18 cellular contexts compared by ENCODE assay signal in the genomic region with DNA sequence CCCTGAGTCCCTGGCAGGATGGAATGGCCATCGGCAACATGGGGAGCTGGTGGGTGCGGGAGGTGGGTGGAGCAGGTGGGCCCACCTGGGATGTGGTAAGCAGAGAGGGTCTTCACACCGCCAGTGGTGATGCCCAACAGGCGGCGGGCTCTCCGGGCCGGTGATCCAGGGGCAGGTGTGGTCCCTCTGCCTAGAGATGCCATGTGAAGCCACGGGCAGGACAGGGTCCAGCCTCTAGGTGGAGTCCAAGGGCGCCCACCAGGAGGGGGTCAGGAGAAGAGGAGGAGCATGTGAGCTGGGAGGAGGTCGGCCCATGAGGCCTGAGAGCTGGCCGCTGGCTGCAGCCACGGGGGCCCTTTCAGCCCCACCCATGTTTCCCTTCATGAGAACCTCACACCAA.
DNase-seq lines count a peak whose midpoint lies in the region; ATAC-seq, FAIRE-seq and TF ChIP-seq lines count a peak whose summit lies in the region.
"Had no signal": no experiment of that assay in that cellular context is flagged by ENCODE, and none has a peak within 500 bp of the region (broad histone marks: within the 10 kb centered on the region; RNA-seq: fewer than 3 reads in every experiment).

No MANE protein-coding gene starts in this region.

- no peak overlapping the region for H3K4me3 Mint-ChIP-seq in H9
- H3K4me3 Mint-ChIP-seq in activated CD4-positive, alpha-beta memory T cell treated with anti-CD3 and anti-CD28 coated beads for 36 hours = no peak overlapping the region
- H3K4me3 Mint-ChIP-seq: activated naive CD4-positive, alpha-beta T cell treated with anti-CD3 and anti-CD28 coated beads, Interleukin-2, amount 10 ng/mL, durations not matched to agents 7 days and 5 days; CD4-positive, CD25-positive, alpha-beta regulatory T cell; immature natural killer cell; mesothelial cell of epicardium had no signal

- H3K79me1 ChIP-seq in H9 (ENCODE audit: insufficient read depth, low read depth, low read length, poor library complexity, severe bottlenecking) = no peaks in the 10 kb centered on the region

- TF ChIP-seq POLR2A in HepG2 (IDR thresholded peaks at IDR 0.05; ENCODE audit: insufficient read depth in 1 of 2, low read depth in 2 of 2, low read length in 2 of 2) = no peak
- TF ChIP-seq POLR2A in thyroid gland (IDR thresholded peaks at IDR 0.05) = no peak

- no peak for FAIRE-seq in HepG2 (lab: Jason Lieb, UNC)
- FAIRE-seq: RCC 7860 had no signal

- H3K9ac ChIP-seq in H9 (ENCODE audit: extremely low read depth, insufficient read length, low read length) (no peak overlapping the region), HepG2 (ENCODE audit: insufficient read depth, low read depth, low read length) (no peak overlapping the region)

- BruUV-seq in HepG2 (replicated peaks; lab: Mats Ljungman, UMichigan) = no TSS peak

- no peak overlapping the region for H2BK20ac ChIP-seq in H9 (ENCODE audit: low read depth, low read length, poor library complexity, severe bottlenecking)

- peak; percentile 45 for ATAC-seq in HepG2

- no peak overlapping the region for H2AFZ ChIP-seq in H9 (ENCODE audit: low read length)
- H2AFZ ChIP-seq in HepG2 (ENCODE audit: low read length) = no peak overlapping the region

- H3K27me3 ChIP-seq in H9 (ENCODE audit: insufficient read depth, low read length) = no peaks in the 10 kb centered on the region
- no peaks in the 10 kb centered on the region for H3K27me3 ChIP-seq in HepG2 (ENCODE audit: control insufficient read depth in 1 of 2, insufficient read depth in 2 of 2, low read length in 2 of 2)
- no peaks in the 10 kb centered on the region for H3K27me3 ChIP-seq in thyroid gland
- H3K27me3 ChIP-seq: breast epithelium had no signal

- TF ChIP-seq EP300 in HepG2 (IDR thresholded peaks at IDR 0.05; ENCODE audit: low read depth in 2 of 2, low read length in 2 of 2) (no peak), HepG2 (CRISPR knock-in tag; IDR thresholded peaks at IDR 0.05; ENCODE audit: borderline replicate concordance) (no peak)

- H3T11ph ChIP-seq in H9 (ENCODE audit: low read length) = no peak overlapping the region

- POLR2A ChIA-PET in HepG2 (lab: Yijun Ruan, JAX) = no interaction called here
- POLR2A ChIA-PET in activated CD4-positive, alpha-beta memory T cell treated with anti-CD3 and anti-CD28 coated beads for 36 hours (lab: Charles Lee) = no interaction called here

- H3K4me1 ChIP-seq in H9 (ENCODE audit: insufficient read depth, low read length) (no peaks in the 10 kb centered on the region; the same call in 1 of the 2 replicates), HepG2 (ENCODE audit: insufficient read depth, low read length) (peaks cover 6% of the 10 kb centered on the region), thyroid gland (peaks cover 47 to 63% of the 10 kb centered on the region in 2 donors)

- no peak overlapping the region for H3K14ac ChIP-seq in H9 (ENCODE audit: insufficient read depth, low read length)

- H4K20me1 ChIP-seq in H9 (ENCODE audit: control insufficient read depth, insufficient read depth, insufficient read length) = no peaks in the 10 kb centered on the region
- H4K20me1 ChIP-seq in HepG2 (ENCODE audit: insufficient read depth, low read length) = 0 out of 2 replicates have a peak, but pooled peaks cover 3% of the 10 kb centered on the region

- H2BK15ac ChIP-seq in H9 (ENCODE audit: low read depth, low read length) = no peak overlapping the region

- in situ Hi-C loops in astrocyte of the spinal cord (cut with HindIII; ENCODE audit: low sequenced_read_pairs) (no loop called here), HepG2 (cut with HindIII; ENCODE audit: extremely low pct_ligation_motif_present, low pct_unique_long_range_greater_than_20kb) (no loop called here)

- DNase-seq in H9 (peak; percentile 56), astrocyte of the spinal cord (ENCODE audit: low read depth, low spot score) (no peak), HepG2 (ENCODE audit: low spot score) (no peak), thyroid gland (no peak), NCI-H345 (lab: John Stamatoyannopoulos, UW) (no peak)
- no peak for DNase-seq in activated CD4-positive, alpha-beta memory T cell treated with anti-CD3 and anti-CD28 coated beads for 36 hours
- DNase-seq in central memory CD4-positive, alpha-beta T cell = no peak
- DNase-seq: activated CD4-positive, alpha-beta T cell treated with anti-CD3 and anti-CD28 coated beads for 1 hour; activated CD8-positive, alpha-beta memory T cell treated with anti-CD3 and anti-CD28 coated beads, Interleukin-2, amount 50 U/mL, for 48 hours; activated naive CD4-positive, alpha-beta T cell treated with anti-CD3 and anti-CD28 coated beads, Interleukin-2, amount 10 ng/mL, durations not matched to agents 7 days and 5 days; CD4-positive, CD25-positive, alpha-beta regulatory T cell; immature natural killer cell; NCI-H2029 had no signal

- H3K27ac Mint-ChIP-seq in H9 = no peak overlapping the region
- H3K27ac Mint-ChIP-seq in activated CD4-positive, alpha-beta memory T cell treated with anti-CD3 and anti-CD28 coated beads for 36 hours = no peak overlapping the region
- H3K27ac Mint-ChIP-seq: activated naive CD4-positive, alpha-beta T cell treated with anti-CD3 and anti-CD28 coated beads, Interleukin-2, amount 10 ng/mL, durations not matched to agents 7 days and 5 days; immature natural killer cell; mesothelial cell of epicardium had no signal

- H3K4me3 ChIP-seq in astrocyte of the spinal cord (ENCODE audit: low read depth, low read length) (no peak overlapping the region), HepG2 (replicated peaks in 1 of 3; ENCODE audit: insufficient read depth in 1 of 3, low read depth in 2 of 3, low read length in 3 of 3) (no peak overlapping the region), thyroid gland (replicated peaks in 1 of 3) (no peak overlapping the region)
- H3K4me3 ChIP-seq: breast epithelium, skin epidermis had no signal

- H2BK12ac ChIP-seq in H9 (ENCODE audit: insufficient read length, low read depth, low read length) = no peak overlapping the region

- no peak overlapping the region for H4K5ac ChIP-seq in H9 (ENCODE audit: insufficient read length, low read depth, low read length)

- peak; percentile 34 for TF ChIP-seq CTCF in H9 (conservative IDR thresholded peaks at IDR 0.05)
- peak; percentile 4 for TF ChIP-seq CTCF in astrocyte of the spinal cord (IDR thresholded peaks at IDR 0.05; ENCODE audit: low read depth, low read length)
- TF ChIP-seq CTCF in HepG2 (CRISPR knock-in tag; IDR thresholded peaks at IDR 0.05) = no peak
- TF ChIP-seq CTCF in thyroid gland (IDR thresholded peaks at IDR 0.05) = no peak

- no peak overlapping the region for H3K4ac ChIP-seq in H9 (ENCODE audit: low read depth, low read length)

- no peaks in the 10 kb centered on the region for H3K23me2 ChIP-seq in H9 (ENCODE audit: insufficient read length, low read depth, low read length, poor library complexity, severe bottlenecking)

- H3K27me3 Mint-ChIP-seq in H9 (ENCODE audit: low read depth) = no peaks in the 10 kb centered on the region; the same call in 1 of the 2 replicates
- H3K27me3 Mint-ChIP-seq in activated CD4-positive, alpha-beta memory T cell treated with anti-CD3 and anti-CD28 coated beads for 36 hours = no peaks in the 10 kb centered on the region
- H3K27me3 Mint-ChIP-seq: CD4-positive, CD25-positive, alpha-beta regulatory T cell had no signal

- H4K8ac ChIP-seq in H9 (replicated peaks; ENCODE audit: insufficient read length, low read depth, low read length) = no peak overlapping the region

- WGBS in H9 (ENCODE audit: extremely low coverage, insufficient read length, low lambda C conversion rate) = no CpG with 5 or more reads among the region's 12 CpGs
- 89% methylated on average over 12 of the region's 12 CpGs for WGBS in HepG2 (ENCODE audit: low lambda C conversion rate)
- 96 to 97% methylated on average over 12 of the region's 12 CpGs for WGBS in thyroid gland, 2 donors

- no peak overlapping the region for H3K23ac ChIP-seq in H9 (ENCODE audit: insufficient read length, low read depth, low read length)

- no peak overlapping the region for H2BK120ac ChIP-seq in H9 (ENCODE audit: low read depth, low read length, poor library complexity, severe bottlenecking)

- H3K27ac ChIP-seq in H9 (ENCODE audit: insufficient read length, low read depth, low read length) = no peak overlapping the region
- no peak overlapping the region for H3K27ac ChIP-seq in HepG2 (ENCODE audit: extremely low read length, insufficient read depth, low read length)
- peak overlapping the region in 2 of 3 donors; percentile 8 to 94 for H3K27ac ChIP-seq in thyroid gland
- H3K27ac ChIP-seq: breast epithelium, neutrophil had no signal

- H4K91ac ChIP-seq in H9 (ENCODE audit: insufficient read length, low read depth, low read length) = no peak overlapping the region

- no peaks in the 10 kb centered on the region for H3K9me3 ChIP-seq in H9 (ENCODE audit: control insufficient read depth, low read depth, low read length)
- no peaks in the 10 kb centered on the region for H3K9me3 ChIP-seq in HepG2 (ENCODE audit: low read length)
- H3K9me3 ChIP-seq in thyroid gland = no peaks in the 10 kb centered on the region
- H3K9me3 ChIP-seq: breast epithelium, neutrophil had no signal

- H3K36me3 ChIP-seq in HepG2 (replicated peaks in 1 of 2; ENCODE audit: control insufficient read depth in 1 of 2, insufficient read depth in 2 of 2, low read length in 2 of 2) (peaks cover 3 to 9% of the 10 kb centered on the region in 2 experiments; a peak in 3 of 5 replicates), thyroid gland (no peaks in the 10 kb centered on the region)
- H3K36me3 ChIP-seq: breast epithelium, neutrophil had no signal

- intact Hi-C loops in HepG2 (cut with micrococcal nuclease; ENCODE audit: unreplicated experiment) = no loop called here
- intact Hi-C loops in thyroid gland (cut with DNase I) = no loop called here
- intact Hi-C loops in activated CD4-positive, alpha-beta memory T cell treated with anti-CD3 and anti-CD28 coated beads for 36 hours (cut with micrococcal nuclease) = no loop called here

- peaks cover 0 to 3% (median 2%) of the 10 kb centered on the region in 3 experiments; a peak in 2 of 7 replicates for H3K36me3 Mint-ChIP-seq in H9 (ENCODE audit: insufficient read depth in 1 of 3, low read depth in 3 of 3)
- H3K36me3 Mint-ChIP-seq in activated CD4-positive, alpha-beta memory T cell treated with anti-CD3 and anti-CD28 coated beads for 36 hours = peaks cover 1% of the 10 kb centered on the region
- H3K36me3 Mint-ChIP-seq: activated naive CD4-positive, alpha-beta T cell treated with anti-CD3 and anti-CD28 coated beads, Interleukin-2, amount 10 ng/mL, durations not matched to agents 7 days and 5 days; CD4-positive, CD25-positive, alpha-beta regulatory T cell had no signal

- H3K4me2 ChIP-seq in H9 (ENCODE audit: insufficient read depth, insufficient read length, low read length) (no peak overlapping the region), HepG2 (ENCODE audit: low read depth, low read length) (no peak overlapping the region)

- no peak overlapping the region for H3K18ac ChIP-seq in H9 (ENCODE audit: insufficient read length, low read depth, low read length)

- no peak overlapping the region for H2AK5ac ChIP-seq in H9 (ENCODE audit: insufficient read length, low read length)

- CTCF ChIA-PET in HepG2 (lab: Yijun Ruan, JAX; ENCODE audit: low intra/inter-chr PET ratio, low total read pairs) = no interaction called here
- CTCF ChIA-PET in activated CD4-positive, alpha-beta memory T cell treated with anti-CD3 and anti-CD28 coated beads for 36 hours (lab: Charles Lee) = interaction anchor here (0.8 to 1.2 kb wide), 2 partner anchors 313 to 415 kb away, joined by 3 to 4 read pairs; no protein-coding TSS in a partner anchor

- H3K79me2 ChIP-seq in H9 (ENCODE audit: insufficient read depth, low read length) = no peaks in the 10 kb centered on the region
- no peaks in the 10 kb centered on the region for H3K79me2 ChIP-seq in HepG2 (ENCODE audit: insufficient read depth, low read length)

- H3K4me1 Mint-ChIP-seq in H9 = peaks cover 29 to 35% of the 10 kb centered on the region in 2 experiments
- H3K4me1 Mint-ChIP-seq in activated CD4-positive, alpha-beta memory T cell treated with anti-CD3 and anti-CD28 coated beads for 36 hours (ENCODE audit: low read depth) = peaks cover 2% of the 10 kb centered on the region

- no peaks in the 10 kb centered on the region for H3K9me3 Mint-ChIP-seq in H9
- no peaks in the 10 kb centered on the region for H3K9me3 Mint-ChIP-seq in activated CD4-positive, alpha-beta memory T cell treated with anti-CD3 and anti-CD28 coated beads for 36 hours
- H3K9me3 Mint-ChIP-seq: activated naive CD4-positive, alpha-beta T cell treated with anti-CD3 and anti-CD28 coated beads, Interleukin-2, amount 10 ng/mL, durations not matched to agents 7 days and 5 days; CD4-positive, CD25-positive, alpha-beta regulatory T cell; immature natural killer cell; mesothelial cell of epicardium had no signal

- no peak overlapping the region for H2BK5ac ChIP-seq in H9 (ENCODE audit: insufficient read length, low read length)

- TF ChIP-seq RAD21 in HepG2 (CRISPR knock-in tag; IDR thresholded peaks at IDR 0.05) = no peak

- H3K56ac ChIP-seq in H9 (ENCODE audit: insufficient read length, low read depth, low read length) = no peak overlapping the region

Comparison
In these comparisons a context has a peak if more than half of its experiments do, and no peak if none do; other contexts are left out.
1. H3K27ac ChIP-seq: peak in thyroid gland (2 of 3); none in H9 (single experiment) and HepG2 (single experiment).
2. CTCF ChIP-seq: peak in H9 (single experiment) and astrocyte of the spinal cord (single experiment); none in HepG2 (single experiment) and thyroid gland (0 of 6).